31 cellular contexts compared by ENCODE assay signal in genomic region chr7:155021699-155022145, GRCh38. TPM values are rescaled to one million over a fixed set of nuclear protein-coding genes. Genes with fewer than 3 reads are reported as not detected.
"Had no signal": no experiment of that assay in that cellular context is flagged by ENCODE, and none has a peak within 500 bp of the region (broad histone marks: within the 10 kb centered on the region; RNA-seq: fewer than 3 reads in every experiment).

No MANE protein-coding gene starts in this region.

- ATAC-seq: foreskin keratinocyte; gastroesophageal sphincter; heart left ventricle; left cardiac atrium; left lung; naive thymus-derived CD4-positive, alpha-beta T cell; right lobe of liver; stimulated activated effector memory CD8-positive, alpha-beta T cell treated with anti-CD3 and anti-CD28 coated beads, Interleukin-12 subunit alpha, Interleukin-12 subunit beta, amount 100 ng/mL, for 72 hours had no signal

- H3K9ac ChIP-seq: neural progenitor cell, parathyroid adenoma had no signal

- H3K27me3 ChIP-seq: colonic mucosa, foreskin keratinocyte, gastroesophageal sphincter, heart left ventricle, hepatocyte, left lung, neural progenitor cell, right lobe of liver, thyroid gland had no signal

- H3K36me3 ChIP-seq: colonic mucosa, esophagus muscularis mucosa, gastroesophageal sphincter, heart left ventricle, left lung, neural progenitor cell, right lobe of liver, stomach, thyroid gland had no signal

- DNase-seq: colonic mucosa; effector CD8-positive, alpha-beta T cell; foreskin keratinocyte; heart left ventricle; left cardiac atrium; left lung; mesenchymal stem cell; midbrain; naive thymus-derived CD4-positive, alpha-beta T cell; right lobe of liver; stimulated activated CD4-positive, alpha-beta T cell treated with anti-CD3 and anti-CD28 coated beads, Interleukin-2, amount 100 ng/mL, for 24 hours; stimulated activated CD4-positive, alpha-beta T cell treated with anti-CD3 and anti-CD28 coated beads, Interleukin-4, amount 100 ng/mL, for 24 hours; stimulated activated naive CD4-positive, alpha-beta T cell treated with Interleukin-2 at 50 U/mL for 16 hours; stomach; thyroid gland had no signal

- H3K4me3 ChIP-seq: colonic mucosa, esophagus muscularis mucosa, gastroesophageal sphincter, heart left ventricle, hepatocyte, left lung, neural progenitor cell, right lobe of liver, stomach, thyroid gland had no signal

- H3K79me2 ChIP-seq: hepatocyte, parathyroid adenoma had no signal

- H3K9me3 ChIP-seq: colonic mucosa, esophagus muscularis mucosa, gastroesophageal sphincter, heart left ventricle, left lung, right lobe of liver, stomach, thyroid gland had no signal

- H3K4me1 ChIP-seq: colonic mucosa, esophagus muscularis mucosa, foreskin keratinocyte, gastroesophageal sphincter, heart left ventricle, left lung, neural progenitor cell, parathyroid adenoma, right lobe of liver, stomach, thyroid gland had no signal

- H3K4me2 ChIP-seq: hepatocyte, neural progenitor cell had no signal

- H2AFZ ChIP-seq: hepatocyte, neural progenitor cell, parathyroid adenoma had no signal

- H3K27ac ChIP-seq: colonic mucosa, esophagus muscularis mucosa, foreskin keratinocyte, gastroesophageal sphincter, heart left ventricle, hepatocyte, left lung, neural progenitor cell, parathyroid adenoma, right lobe of liver, stomach, thyroid gland had no signal

RNA-seq across cellular contexts. Expression of gene HTR5A, which starts 48.4 kb away (rescaled TPM):
- total RNA-seq: colonic mucosa; endothelial cell of umbilical vein; epithelial cell of proximal tubule; esophagus muscularis mucosa; fibroblast of lung; foreskin keratinocyte; gastroesophageal sphincter; heart left ventricle; hepatocyte; kidney epithelial cell; left cardiac atrium; left lung; lower leg skin; lung microvascular endothelial cell; mucosa of gallbladder; naive thymus-derived CD4-positive, alpha-beta T cell; osteoblast; progenitor cell of endocrine pancreas; right lobe of liver; stomach; subcutaneous adipose tissue had no signal
- polyA plus RNA-seq: endothelial cell of umbilical vein; fibroblast of lung; foreskin keratinocyte; heart left ventricle; hepatocyte; naive thymus-derived CD4-positive, alpha-beta T cell; stomach had no signal
